In genomic region chr16:2854700-2855309, GRCh38 we compare ENCODE assay signal across 11 cellular contexts. TPM values are rescaled to one million over a fixed set of nuclear protein-coding genes. Genes with fewer than 3 reads are reported as not detected.
DNase-seq lines count a peak whose midpoint lies in the region; ATAC-seq and TF ChIP-seq lines count a peak whose summit lies in the region.
"Had no signal": no experiment of that assay in that cellular context is flagged by ENCODE, and none has a peak within 500 bp of the region (broad histone marks: within the 10 kb centered on the region; RNA-seq: fewer than 3 reads in every experiment).

No MANE protein-coding gene starts in this region.

- peaks cover 41% of the 10 kb centered on the region for H3K9me3 ChIP-seq in AG04450 (ENCODE audit: control insufficient read depth, insufficient read depth, low read length)

- peak; percentile 60 for TF ChIP-seq CTCF in AG04450 (IDR thresholded peaks at IDR 0.05; ENCODE audit: low read depth, low read length)
- peak; percentile 30 for TF ChIP-seq CTCF in GM10266 (IDR thresholded peaks at IDR 0.05; ENCODE audit: control insufficient read depth, insufficient read depth, low read depth, missing control alignments)

- peaks cover 4% of the 10 kb centered on the region for H3K27me3 ChIP-seq in AG04450 (ENCODE audit: control insufficient read depth, insufficient read depth, low read length)

- POLR2A ChIA-PET in AG04450 (lab: Yijun Ruan, JAX), result no interaction called here

- DNase-seq in AG04450 (ENCODE audit: low read depth, low spot score) (no peak), GM10266 (ENCODE audit: extremely low spot score) (peak; percentile 42), SK-MEL-5 (ENCODE audit: low read depth, low spot score) (peak; percentile 22), iPS DF 4.7 (ENCODE audit: extremely low read depth, low spot score) (peak; percentile 33), NCI-H1436 treated with DMSO at 0.1 percent for 48 hours (lab: John Stamatoyannopoulos, UW) (no peak)
- DNase-seq: effector memory CD8-positive, alpha-beta T cell; NCI-H526; stimulated activated CD4-positive, alpha-beta T cell treated with anti-CD3 and anti-CD28 coated beads, Interleukin-4, amount 100 ng/mL, for 1 hour had no signal

- CTCF ChIA-PET in AG04450 (lab: Charles Lee), result interaction anchor here (1.0 to 2.2 kb wide), 5 partner anchors 13 to 96 kb away, joined by 3 to 9 read pairs (median 5); no protein-coding TSS in a partner anchor

- in situ Hi-C loops in SK-MEL-5 (cut with HindIII; ENCODE audit: low pct_unique_long_range_greater_than_20kb, low sequenced_read_pairs), result no loop called here

- no peak overlapping the region for H3K27ac ChIP-seq in AG04450 (ENCODE audit: low read depth, low read length)

- ATAC-seq in GM19023 (IDR thresholded peaks at IDR 0.05; ENCODE audit: unreplicated experiment), result no peak
- ATAC-seq in HG03108 (IDR thresholded peaks at IDR 0.05; ENCODE audit: unreplicated experiment), result no peak
- no peak for ATAC-seq in esophagus mucosa
- ATAC-seq: effector memory CD8-positive, alpha-beta T cell had no signal

- H3K4me3 ChIP-seq in AG04450 (ENCODE audit: low read depth, low read length), result no peak overlapping the region

RNA-seq across cellular contexts. Expression of gene PRSS22, which starts 3.2 kb away (rescaled TPM):
- polyA plus RNA-seq in AG04450 (2011; rRNA removed), result 0.11 and 0.17 TPM in 2 replicates
- polyA minus RNA-seq in AG04450 (2011; rRNA and poly(A)+ RNA removed), result not detected in 2 replicates
- not detected in 2 replicates for total RNA-seq in SK-MEL-5 (2014; rRNA removed; shearing (Covaris generic))
- polyA plus RNA-seq in SK-MEL-5 (2015; cell fraction: cytosol; rRNA removed), result 0.73 TPM in 1 of 2 replicates, not detected in the other
- polyA plus RNA-seq in SK-MEL-5 (2015; cell fraction: nucleus; rRNA removed), result 0.65 TPM in 1 of 2 replicates, not detected in the other
- total RNA-seq in esophagus mucosa, result 97.0 TPM

RNA-seq across cellular contexts. Expression of gene ZG16B, which starts 24.7 kb away (rescaled TPM):
- polyA plus RNA-seq in AG04450 (2011; rRNA removed), result 0.40 and 0.48 TPM in 2 replicates
- not detected in 2 replicates for polyA minus RNA-seq in AG04450 (2011; rRNA and poly(A)+ RNA removed)
- total RNA-seq in SK-MEL-5 (2014; rRNA removed; shearing (Covaris generic)), result not detected in 2 replicates
- not detected in 2 replicates for polyA plus RNA-seq in SK-MEL-5 (2015; cell fraction: cytosol; rRNA removed)
- not detected in 2 replicates for polyA plus RNA-seq in SK-MEL-5 (2015; cell fraction: nucleus; rRNA removed)
- total RNA-seq in esophagus mucosa, result 15.3 TPM

RNA-seq across cellular contexts. Expression of gene FLYWCH2, which starts 28.2 kb away (rescaled TPM):
- 22.4 and 37.5 TPM in 2 replicates for polyA plus RNA-seq in AG04450 (2011; rRNA removed)
- 5.9 and 8.5 TPM in 2 replicates for polyA minus RNA-seq in AG04450 (2011; rRNA and poly(A)+ RNA removed)
- total RNA-seq in SK-MEL-5 (2014; rRNA removed; shearing (Covaris generic)), result 30.3 and 31.8 TPM in 2 replicates
- 64.1 and 71.9 TPM in 2 replicates for polyA plus RNA-seq in SK-MEL-5 (2015; cell fraction: cytosol; rRNA removed)
- polyA plus RNA-seq in SK-MEL-5 (2015; cell fraction: nucleus; rRNA removed), result 4.5 and 9.3 TPM in 2 replicates
- 19.5 TPM for total RNA-seq in esophagus mucosa

RNA-seq across cellular contexts. Expression of gene PRSS21, which starts 37.8 kb away (rescaled TPM):
- polyA plus RNA-seq in AG04450 (2011; rRNA removed), result 0.17 and 0.47 TPM in 2 replicates
- not detected in 2 replicates for polyA minus RNA-seq in AG04450 (2011; rRNA and poly(A)+ RNA removed)
- total RNA-seq in SK-MEL-5 (2014; rRNA removed; shearing (Covaris generic)), result not detected in 2 replicates
- not detected in 2 replicates for polyA plus RNA-seq in SK-MEL-5 (2015; cell fraction: cytosol; rRNA removed)
- polyA plus RNA-seq in SK-MEL-5 (2015; cell fraction: nucleus; rRNA removed), result not detected in 2 replicates
- 6.9 TPM for total RNA-seq in esophagus mucosa

RNA-seq across cellular contexts. Expression of gene PRSS41, which starts 56.5 kb away (rescaled TPM):
- not detected in 2 replicates for polyA plus RNA-seq in AG04450 (2011; rRNA removed)
- polyA minus RNA-seq in AG04450 (2011; rRNA and poly(A)+ RNA removed), result not detected in 2 replicates
- total RNA-seq in SK-MEL-5 (2014; rRNA removed; shearing (Covaris generic)), result not detected in 2 replicates
- not detected in 2 replicates for polyA plus RNA-seq in SK-MEL-5 (2015; cell fraction: cytosol; rRNA removed)
- polyA plus RNA-seq in SK-MEL-5 (2015; cell fraction: nucleus; rRNA removed), result not detected in 2 replicates
- total RNA-seq in esophagus mucosa, result not detected

Comparison
In these comparisons a context has a peak if more than half of its experiments do, and no peak if none do; other contexts are left out.
1. DNase-seq: peak in GM10266 (single experiment), SK-MEL-5 (single experiment) and iPS DF 4.7 (single experiment); none in AG04450 (single experiment) and NCI-H1436 treated with DMSO at 0.1 percent for 48 hours (single experiment).
2. RNA of gene PRSS22, which starts 3.2 kb away (total RNA-seq): 97.0 TPM in esophagus mucosa (single experiment); not detected in SK-MEL-5; every median in the first group is over 10 times any median in the second.
3. RNA of gene ZG16B, which starts 24.7 kb away (total RNA-seq): 15.3 TPM in esophagus mucosa (single experiment); not detected in SK-MEL-5; every median in the first group is over 10 times any median in the second.